15 cellular contexts compared by ENCODE assay signal in genomic region chr2:75539955-75540716, GRCh38.
"Had no signal": no experiment of that assay in that cellular context is flagged by ENCODE, and none has a peak within 500 bp of the region (broad histone marks: within the 10 kb centered on the region; RNA-seq: fewer than 3 reads in every experiment).

No MANE protein-coding gene starts in this region.

- DNase-seq: activated CD4-positive, alpha-beta T cell treated with anti-CD3 and anti-CD28 coated beads, Interleukin-2, amount 50 U/mL, for 1 hour; activated CD4-positive, CD25-positive, alpha-beta regulatory T cell; activated naive CD4-positive, alpha-beta T cell treated with anti-CD3 and anti-CD28 coated beads, Interleukin-2, amount 10 ng/mL, durations not matched to agents 7 days and 5 days; activated T-cell treated with anti-CD3 and anti-CD28 coated beads for 4 hours; adrenal gland; caudate nucleus; effector CD8-positive, alpha-beta T cell; foreskin melanocyte; pancreas; stimulated activated CD4-positive, alpha-beta T cell treated with anti-CD3 and anti-CD28 coated beads, Interleukin-1b, Interleukin-23, amount 100 ng/mL, for 48 hours; stimulated activated naive B cell treated with anti-CD40 and anti-IgM and Interleukin-4, amounts not matched to agents 10 μg/mL and 1 μg/mL and 100 μg/mL, for 72 hours; substantia nigra; transverse colon had no signal

- H3K4me3 ChIP-seq: adrenal gland, coronary artery, neural progenitor cell, pancreas, transverse colon had no signal
